ENCODE assay signal across 18 cellular contexts in genomic region chr2:46923011-46923669, GRCh38. TPM values are rescaled to one million over a fixed set of nuclear protein-coding genes. Genes with fewer than 3 reads are reported as not detected.
DNase-seq lines count a peak whose midpoint lies in the region; ATAC-seq, FAIRE-seq and TF ChIP-seq lines count a peak whose summit lies in the region.
"Had no signal": no experiment of that assay in that cellular context is flagged by ENCODE, and none has a peak within 500 bp of the region (broad histone marks: within the 10 kb centered on the region; RNA-seq: fewer than 3 reads in every experiment).

No MANE protein-coding gene starts in this region.

- no peak overlapping the region for H3K4me3 ChIP-seq in epithelial cell of esophagus (ENCODE audit: low read length)
- no peak overlapping the region for H3K4me3 ChIP-seq in small intestine (ENCODE audit: low read depth in 1 of 2, low read length in 2 of 2)
- H3K4me3 ChIP-seq: skin epidermis, tibial nerve had no signal

- no peak for TF ChIP-seq CTCF in epithelial cell of esophagus (IDR thresholded peaks at IDR 0.05; ENCODE audit: insufficient read depth, low read depth, low read length, missing control alignments)

- WGBS in small intestine, 3 donors: 96 to 100% (median 97%) methylated on average over 1 of the region's 1 CpG

- POLR2A ChIA-PET in activated CD4-positive, alpha-beta T cell treated with anti-CD3 and anti-CD28 coated beads, Interleukin-2, amount 10 ng/mL, durations not matched to agents 7 days and 5 days (lab: Charles Lee): no interaction called here

- no peaks in the 10 kb centered on the region for H3K27me3 Mint-ChIP-seq in activated CD4-positive, alpha-beta T cell treated with anti-CD3 and anti-CD28 coated beads, Interleukin-2, amount 10 ng/mL, durations not matched to agents 7 days and 5 days
- H3K27me3 Mint-ChIP-seq: CD4-positive, CD25-positive, alpha-beta regulatory T cell had no signal

- DNase-seq in activated CD4-positive, alpha-beta T cell treated with anti-CD3 and anti-CD28 coated beads, Interleukin-2, amount 10 ng/mL, durations not matched to agents 7 days and 5 days: no peak
- no peak for DNase-seq in activated CD4-positive, alpha-beta T cell treated with anti-CD3 and anti-CD28 coated beads for 48 hours
- DNase-seq in M059J (ENCODE audit: low read depth): peak; percentile 81
- peak; percentile 32 for DNase-seq in epithelial cell of esophagus (ENCODE audit: low read depth)
- peak; percentile 93 for DNase-seq in small intestine
- no peak for DNase-seq in NCI-H1436 treated with DMSO at 0.1 percent for 48 hours (lab: John Stamatoyannopoulos, UW)
- DNase-seq in SHP77 treated with DMSO at 0.1 percent for 48 hours (lab: John Stamatoyannopoulos, UW): no peak
- DNase-seq: activated gamma-delta T cell treated with Interleukin-2 at 50 U/mL for 16 hours; CD4-positive, CD25-positive, alpha-beta regulatory T cell; dermis blood vessel endothelial cell; NCI-H345 had no signal

- H3K4me1 ChIP-seq in small intestine (ENCODE audit: control insufficient read depth in 2 of 2, insufficient read depth in 1 of 2, low read depth in 1 of 2, low read length in 1 of 2): peaks cover 2 to 9% of the 10 kb centered on the region in 2 donors
- H3K4me1 ChIP-seq: tibial nerve had no signal

- peak overlapping the region; percentile 34 for H3K27ac Mint-ChIP-seq in activated CD4-positive, alpha-beta T cell treated with anti-CD3 and anti-CD28 coated beads, Interleukin-2, amount 10 ng/mL, durations not matched to agents 7 days and 5 days

- H3K36me3 Mint-ChIP-seq in activated CD4-positive, alpha-beta T cell treated with anti-CD3 and anti-CD28 coated beads, Interleukin-2, amount 10 ng/mL, durations not matched to agents 7 days and 5 days (ENCODE audit: low read depth): peaks cover 21% of the 10 kb centered on the region

- peaks cover 13% of the 10 kb centered on the region for H3K9me3 Mint-ChIP-seq in activated CD4-positive, alpha-beta T cell treated with anti-CD3 and anti-CD28 coated beads, Interleukin-2, amount 10 ng/mL, durations not matched to agents 7 days and 5 days

- peak overlapping the region; percentile 13 to 70 for H3K27ac ChIP-seq in small intestine (ENCODE audit: low read depth in 1 of 2, low read length in 1 of 2)
- H3K27ac ChIP-seq: skin epidermis, tibial nerve, VCaP had no signal

- H3K27me3 ChIP-seq in small intestine (ENCODE audit: control insufficient read depth in 2 of 2, insufficient read depth in 2 of 2, low read length in 2 of 2): no peaks in the 10 kb centered on the region
- H3K27me3 ChIP-seq: tibial nerve had no signal

- CTCF ChIA-PET in activated CD4-positive, alpha-beta T cell treated with anti-CD3 and anti-CD28 coated beads, Interleukin-2, amount 10 ng/mL, durations not matched to agents 7 days and 5 days (lab: Charles Lee): interaction anchor here (0.6 kb wide), 1 partner anchor 176 kb away, joined by 3 read pairs; no protein-coding TSS in a partner anchor

- H3K9me3 ChIP-seq in small intestine (ENCODE audit: control insufficient read depth, low read depth): no peaks in the 10 kb centered on the region

- no peak for FAIRE-seq in small intestine (lab: Jason Lieb, UNC)
- FAIRE-seq: G401.6, GM12891 had no signal

- no peak overlapping the region for H3K4me3 Mint-ChIP-seq in activated CD4-positive, alpha-beta T cell treated with anti-CD3 and anti-CD28 coated beads, Interleukin-2, amount 10 ng/mL, durations not matched to agents 7 days and 5 days
- H3K4me3 Mint-ChIP-seq: CD4-positive, CD25-positive, alpha-beta regulatory T cell had no signal

- peaks cover 31% of the 10 kb centered on the region for H3K4me1 Mint-ChIP-seq in activated CD4-positive, alpha-beta T cell treated with anti-CD3 and anti-CD28 coated beads, Interleukin-2, amount 10 ng/mL, durations not matched to agents 7 days and 5 days

- no peak for ATAC-seq in HG02884 (IDR thresholded peaks at IDR 0.05; ENCODE audit: unreplicated experiment)
- ATAC-seq: left lobe of liver had no signal

- no peaks in the 10 kb centered on the region for H3K36me3 ChIP-seq in small intestine (ENCODE audit: control insufficient read depth in 2 of 2, insufficient read depth in 2 of 2, low read length in 2 of 2)
- H3K36me3 ChIP-seq: tibial nerve had no signal

RNA-seq across cellular contexts. Expression of gene MCFD2, which starts 7.5 kb away (rescaled TPM):
- total RNA-seq in activated CD4-positive, alpha-beta T cell treated with anti-CD3 and anti-CD28 coated beads, Interleukin-2, amount 10 ng/mL, durations not matched to agents 7 days and 5 days: 10 to 100 TPM; 48.3 to 52.6 TPM
- total RNA-seq in M059J (2014; rRNA removed; shearing (Covaris generic)): 199 and 365 TPM in 2 replicates
- polyA plus RNA-seq in small intestine: 10 to 100 TPM; 20.8 to 45.0 (median 21.3) TPM

RNA-seq across cellular contexts. Expression of gene TTC7A, which starts 17.9 kb away (rescaled TPM):
- 10 to 100 TPM; 61.2 to 61.5 TPM for total RNA-seq in activated CD4-positive, alpha-beta T cell treated with anti-CD3 and anti-CD28 coated beads, Interleukin-2, amount 10 ng/mL, durations not matched to agents 7 days and 5 days
- total RNA-seq in M059J (2014; rRNA removed; shearing (Covaris generic)): 9.1 and 13.0 TPM in 2 replicates
- 10 to 100 TPM; 25.7 to 48.8 (median 39.2) TPM for polyA plus RNA-seq in small intestine

Comparison
In these comparisons a context has a peak if more than half of its experiments do, and no peak if none do; other contexts are left out.
1. DNase-seq: peak in M059J (single experiment), epithelial cell of esophagus (single experiment) and small intestine (single experiment); none in activated CD4-positive, alpha-beta T cell treated with anti-CD3 and anti-CD28 coated beads, Interleukin-2, amount 10 ng/mL, durations not matched to agents 7 days and 5 days (single experiment), activated CD4-positive, alpha-beta T cell treated with anti-CD3 and anti-CD28 coated beads for 48 hours (single experiment), NCI-H1436 treated with DMSO at 0.1 percent for 48 hours (single experiment) and SHP77 treated with DMSO at 0.1 percent for 48 hours (single experiment).